ENCODE assay signal across 8 cellular contexts in genomic region chr5:38660194-38660668, GRCh38.
A peak's percentile ranks its signal among the peaks of the same experiment; 100 is the strongest.
DNase-seq lines count a peak whose midpoint lies in the region; ATAC-seq and TF ChIP-seq lines count a peak whose summit lies in the region.
"Had no signal": no experiment of that assay in that cellular context is flagged by ENCODE, and none has a peak within 500 bp of the region (broad histone marks: within the 10 kb centered on the region; RNA-seq: fewer than 3 reads in every experiment).

No MANE protein-coding gene starts in this region.

- H3K4me1 ChIP-seq in heart left ventricle (peaks cover 0 to 32% (median 9%) of the 10 kb centered on the region in 12 donors), testis (no peaks in the 10 kb centered on the region)

- H3K36me3 ChIP-seq in heart left ventricle: no peaks in the 10 kb centered on the region
- no peaks in the 10 kb centered on the region for H3K36me3 ChIP-seq in testis (ENCODE audit: low read depth, missing control alignments)

- no peak for TF ChIP-seq POLR2A in NB4 (IDR thresholded peaks at IDR 0.05; ENCODE audit: extremely low read depth, insufficient read length)
- TF ChIP-seq POLR2A in heart left ventricle (IDR thresholded peaks at IDR 0.05): peak in 1 of 2 donors; percentile 37
- TF ChIP-seq POLR2A in testis (IDR thresholded peaks at IDR 0.05): no peak

- no peak overlapping the region for H3K4me3 ChIP-seq in NB4 (ENCODE audit: low read depth, low read length)
- peak overlapping the region in 6 of 12 donors; percentile 10 to 41 (median 32) for H3K4me3 ChIP-seq in heart left ventricle
- no peak overlapping the region for H3K4me3 ChIP-seq in testis

- peak overlapping the region in 8 of 12 donors; percentile 18 to 59 (median 44) for H3K27ac ChIP-seq in heart left ventricle
- no peak overlapping the region for H3K27ac ChIP-seq in testis

- H3K9me3 ChIP-seq in heart left ventricle (no peaks in the 10 kb centered on the region), testis (no peaks in the 10 kb centered on the region)

- peak; percentile 78 to 93 (median 90) for ATAC-seq in heart left ventricle
- no peak for ATAC-seq in GM21576 (IDR thresholded peaks at IDR 0.05; ENCODE audit: unreplicated experiment)
- no peak for ATAC-seq in GM18868 (IDR thresholded peaks at IDR 0.05; ENCODE audit: unreplicated experiment)

- 70 to 78% (median 74%) methylated on average over 12 of the region's 12 CpGs for WGBS in heart left ventricle, 4 donors
- WGBS in testis, 2 donors: 57 to 63% methylated on average over 12 of the region's 12 CpGs

- intact Hi-C loops in heart left ventricle (cut with DNase I) (loop anchor here in 4 of 10 donors (5.0 to 10.0 kb wide), 3 partner anchors 65 to 105 kb away; partner anchors contain the start of gene LIFR (in 3 of the 4)), testis (cut with DNase I; ENCODE audit: low total_unique reads) (loop anchor here (10.0 kb wide), 1 partner anchor 215 kb away; no protein-coding TSS in a partner anchor)

- no peak for TF ChIP-seq CTCF in NB4 (IDR thresholded peaks at IDR 0.05; ENCODE audit: low read depth, low read length)
- TF ChIP-seq CTCF in heart left ventricle (IDR thresholded peaks at IDR 0.05): no peak
- no peak for TF ChIP-seq CTCF in testis (IDR thresholded peaks at IDR 0.05)

- H3K27me3 ChIP-seq in heart left ventricle (no peaks in the 10 kb centered on the region), testis (no peaks in the 10 kb centered on the region)

- DNase-seq in NB4 (ENCODE audit: low read depth) (peak; percentile 73), NCI-H774 (lab: John Stamatoyannopoulos, UW) (peak; percentile 96), heart left ventricle (peak in 4 of 5 donors; percentile 18 to 63 (median 40)), testis (peak; percentile 43), AG08396 (ENCODE audit: low spot score) (no peak)
- DNase-seq: amygdala had no signal

Comparison
In these comparisons a context has a peak if more than half of its experiments do, and no peak if none do; other contexts are left out.
1. ATAC-seq: peak in heart left ventricle (4 of 4); none in GM21576 (single experiment) and GM18868 (single experiment).
2. H3K27ac ChIP-seq: peak in heart left ventricle (8 of 12); none in testis (0 of 2).